In the genomic region with DNA sequence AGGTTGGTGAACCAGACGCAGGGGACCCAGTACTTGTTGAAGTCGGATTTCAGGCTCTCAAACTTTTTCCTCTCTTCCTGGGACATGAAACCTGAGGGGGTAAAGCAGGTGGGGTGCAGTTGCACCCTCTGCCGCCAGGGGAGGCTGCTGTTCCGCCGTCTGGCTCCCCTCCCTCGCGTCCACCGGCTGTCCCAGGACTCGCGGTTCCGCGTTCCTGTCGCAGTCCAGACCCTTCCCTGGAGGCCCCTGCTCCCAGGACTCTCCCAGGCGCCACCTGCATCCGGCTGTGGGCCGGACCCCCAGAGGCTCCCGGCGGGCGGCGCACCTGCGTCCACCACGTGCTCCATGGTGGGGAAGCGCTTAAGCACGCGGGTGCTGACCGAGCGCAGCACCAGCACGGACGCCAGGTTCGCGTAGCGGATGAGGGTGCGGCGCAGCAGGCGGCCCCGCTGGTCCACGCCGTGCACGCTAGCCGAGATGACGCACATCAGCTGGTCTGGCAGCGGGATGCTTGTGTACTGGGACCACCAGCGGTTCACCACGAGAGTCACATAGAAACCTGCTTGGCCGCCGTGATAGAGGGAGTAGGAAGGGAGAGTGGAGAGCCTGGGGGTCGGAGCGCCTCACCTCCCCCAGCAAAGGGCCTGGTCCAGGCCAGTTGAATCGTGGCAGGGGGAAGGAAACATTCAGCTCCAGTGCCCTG, we compare ENCODE assay signal across 8 cellular contexts. TPM values are rescaled to one million over a fixed set of nuclear protein-coding genes. Genes with fewer than 3 reads are reported as not detected.
DNase-seq lines count a peak whose midpoint lies in the region; ATAC-seq and TF ChIP-seq lines count a peak whose summit lies in the region.

No MANE protein-coding gene starts in this region.

- no peaks in the 10 kb centered on the region for H3K36me3 ChIP-seq in ES-I3 (ENCODE audit: insufficient read depth, low read length)
- no peaks in the 10 kb centered on the region for H3K36me3 ChIP-seq in gastrocnemius medialis
- H3K36me3 ChIP-seq in MG63, result peaks cover 10% of the 10 kb centered on the region

- intact Hi-C loops in gastrocnemius medialis (cut with DNase I; ENCODE audit: low total_unique reads), result loop anchor here (5.0 kb wide), 3 partner anchors 36 to 226 kb away; a partner anchor contains a TSS

- peak; percentile 98 to 100 (median 99) for TF ChIP-seq CTCF in gastrocnemius medialis (IDR thresholded peaks at IDR 0.05 in 4 of 5, conservative IDR thresholded peaks at IDR 0.05 in 1 of 5)

- H3K4me3 ChIP-seq in gastrocnemius medialis, result peak overlapping the region; percentile 62 to 72 (median 64)
- H3K4me3 ChIP-seq in MG63, result no peak overlapping the region

- in situ Hi-C loops in gastrocnemius medialis (cut with MboI; ENCODE audit: low sequenced_read_pairs in 4 of 4), result loop anchor here in 2 of 4 donors (10.0 to 25.0 kb wide), 3 partner anchors 49 to 726 kb away; a partner anchor contains a TSS

- H3K4me1 ChIP-seq in ES-I3 (ENCODE audit: insufficient read depth, low read length) (peaks cover 21% of the 10 kb centered on the region), gastrocnemius medialis (peaks cover 19 to 28% of the 10 kb centered on the region in 2 donors)

- H3K9ac ChIP-seq in ES-I3 (ENCODE audit: low read depth, low read length), result peak overlapping the region; percentile 49

- H3K9me3 ChIP-seq in ES-I3 (ENCODE audit: control insufficient read depth, insufficient read depth, low read length) (no peaks in the 10 kb centered on the region), gastrocnemius medialis (no peaks in the 10 kb centered on the region), MG63 (no peaks in the 10 kb centered on the region)

- no peak for TF ChIP-seq POLR2A in gastrocnemius medialis (IDR thresholded peaks at IDR 0.05)

- H3K27me3 ChIP-seq in gastrocnemius medialis (no peaks in the 10 kb centered on the region), MG63 (no peaks in the 10 kb centered on the region)

- peak; percentile 77 for DNase-seq in SKM-1 treated with dmso at 0.1 percent for 144 hours (lab: John Stamatoyannopoulos, UW; ENCODE audit: unreplicated experiment)
- peak; percentile 75 for DNase-seq in iPS DF 4.7 (ENCODE audit: extremely low read depth, low spot score)
- peak in 1 of 2 donors; percentile 66 for DNase-seq in gastrocnemius medialis
- DNase-seq in MG63, result no peak

- peak; percentile 49 for ATAC-seq in HG02852 (IDR thresholded peaks at IDR 0.05; ENCODE audit: unreplicated experiment)
- peak; percentile 68 to 87 for ATAC-seq in gastrocnemius medialis
- no peak for ATAC-seq in GM21447 (IDR thresholded peaks at IDR 0.05; ENCODE audit: unreplicated experiment)

- H3K27ac ChIP-seq in angular gyrus (ENCODE audit: low read depth, low read length) (peak overlapping the region; percentile 30), gastrocnemius medialis (peak overlapping the region; percentile 44 to 64 (median 55))

RNA-seq across cellular contexts. Expression of a gene that starts 1.7 kb away (rescaled TPM):
- total RNA-seq in gastrocnemius medialis, result under 1 TPM in 1 of 4 donors, not detected in 3; 0.32 TPM
- total RNA-seq in MG63 (2014; rRNA removed; shearing (Covaris generic); ENCODE audit: low replicate concordance), result not detected in 2 replicates

RNA-seq across cellular contexts. Expression of a gene that starts 10.9 kb away (rescaled TPM):
- 1,000 to 10,000 TPM; 1,137 to 2,085 (median 1,818) TPM for total RNA-seq in gastrocnemius medialis
- total RNA-seq in MG63 (2014; rRNA removed; shearing (Covaris generic); ENCODE audit: low replicate concordance), result 2,690 and 3,127 TPM in 2 replicates

RNA-seq across cellular contexts. Expression of a gene that starts 13.9 kb away (rescaled TPM):
- 1 to 10 TPM; 1.6 to 4.3 (median 3.6) TPM for total RNA-seq in gastrocnemius medialis
- 5.3 and 5.9 TPM in 2 replicates for total RNA-seq in MG63 (2014; rRNA removed; shearing (Covaris generic); ENCODE audit: low replicate concordance)

RNA-seq across cellular contexts. Expression of a gene that starts 20.9 kb away (rescaled TPM):
- total RNA-seq in gastrocnemius medialis, result not detected
- not detected in 2 replicates for total RNA-seq in MG63 (2014; rRNA removed; shearing (Covaris generic); ENCODE audit: low replicate concordance)

RNA-seq across cellular contexts. Expression of a gene that starts 22.0 kb away (rescaled TPM):
- 1 to 10 TPM in 1 of 4 donors, under 1 TPM in 2, not detected in 1; 0.71 to 1.4 (median 0.91) TPM for total RNA-seq in gastrocnemius medialis
- 1.0 and 1.2 TPM in 2 replicates for total RNA-seq in MG63 (2014; rRNA removed; shearing (Covaris generic); ENCODE audit: low replicate concordance)
